In the genomic region with DNA sequence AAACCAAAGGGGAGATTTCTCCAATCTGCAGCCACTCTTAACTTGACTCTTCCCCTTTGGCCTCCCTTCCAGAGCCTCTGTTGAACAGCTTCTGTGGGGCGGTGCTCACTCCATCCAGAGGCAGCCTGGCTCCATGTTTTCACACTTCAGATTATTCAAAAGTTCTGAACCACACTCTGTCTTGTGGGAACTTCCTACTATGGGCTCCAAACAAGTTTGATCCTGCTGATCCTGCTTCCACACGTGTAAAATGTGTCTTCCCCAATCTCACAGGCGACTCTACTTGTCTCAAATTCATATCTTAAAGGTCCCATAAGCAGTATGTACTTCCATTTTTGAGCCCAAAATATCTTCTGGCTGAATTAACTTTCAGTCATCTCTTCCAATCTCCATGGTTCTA, we compare ENCODE assay signal across 20 cellular contexts.
A peak's percentile ranks its signal among the peaks of the same experiment; 100 is the strongest.
DNase-seq lines count a peak whose midpoint lies in the region; ATAC-seq and TF ChIP-seq lines count a peak whose summit lies in the region.
"Had no signal": no experiment of that assay in that cellular context is flagged by ENCODE, and none has a peak within 500 bp of the region (broad histone marks: within the 10 kb centered on the region; RNA-seq: fewer than 3 reads in every experiment).

No MANE protein-coding gene starts in this region.

- H3K36me3 Mint-ChIP-seq in activated CD4-positive, alpha-beta T cell treated with anti-CD3 and anti-CD28 coated beads, Interleukin-2, amount 10 ng/mL, durations not matched to agents 7 days and 5 days (ENCODE audit: low read depth) = peaks cover 26% of the 10 kb centered on the region
- no peaks in the 10 kb centered on the region for H3K36me3 Mint-ChIP-seq in activated naive CD8-positive, alpha-beta T cell

- H2AFZ ChIP-seq in osteoblast (ENCODE audit: low read length) = peak overlapping the region; percentile 2

- H4K20me1 ChIP-seq in DOHH2 (ENCODE audit: control insufficient read depth, insufficient read depth, low read depth, low read length) = no peaks in the 10 kb centered on the region
- no peaks in the 10 kb centered on the region for H4K20me1 ChIP-seq in osteoblast (ENCODE audit: insufficient read depth, low read length)

- peak overlapping the region; percentile 41 for H3K27ac Mint-ChIP-seq in activated CD4-positive, alpha-beta T cell treated with anti-CD3 and anti-CD28 coated beads, Interleukin-2, amount 10 ng/mL, durations not matched to agents 7 days and 5 days
- peak overlapping the region; percentile 37 for H3K27ac Mint-ChIP-seq in activated naive CD8-positive, alpha-beta T cell

- CTCF ChIA-PET in activated CD4-positive, alpha-beta T cell treated with anti-CD3 and anti-CD28 coated beads, Interleukin-2, amount 10 ng/mL, durations not matched to agents 7 days and 5 days (lab: Charles Lee) = interaction anchor here (0.8 to 2.2 kb wide), 2 partner anchors 13 to 183 kb away, joined by 5 to 6 read pairs; no protein-coding TSS in a partner anchor

- H3K79me2 ChIP-seq in DOHH2 (ENCODE audit: control insufficient read depth, low read length) (peaks cover 14% of the 10 kb centered on the region), osteoblast (ENCODE audit: insufficient read depth, low read length) (no peaks in the 10 kb centered on the region)

- peak overlapping the region; percentile 93 for H3K27ac ChIP-seq in DOHH2 (ENCODE audit: low read depth, low read length)
- H3K27ac ChIP-seq in osteoblast (ENCODE audit: low read depth, low read length) = no peak overlapping the region
- H3K27ac ChIP-seq: cardiac muscle cell had no signal

- TF ChIP-seq CTCF in DOHH2 (IDR thresholded peaks at IDR 0.05; ENCODE audit: low read depth, low read length, poor library complexity, severe bottlenecking) (no peak), osteoblast (IDR thresholded peaks at IDR 0.05; ENCODE audit: extremely low read depth, low read depth, low read length) (no peak)

- H3K4me2 ChIP-seq in DOHH2 (ENCODE audit: low read length) (peak overlapping the region; percentile 36), osteoblast (ENCODE audit: insufficient read depth, low read length) (no peak overlapping the region)
- H3K4me2 ChIP-seq: A549 had no signal

- peaks cover 27% of the 10 kb centered on the region for H3K9me3 Mint-ChIP-seq in activated CD4-positive, alpha-beta T cell treated with anti-CD3 and anti-CD28 coated beads, Interleukin-2, amount 10 ng/mL, durations not matched to agents 7 days and 5 days
- H3K9me3 Mint-ChIP-seq in activated naive CD8-positive, alpha-beta T cell (ENCODE audit: low read depth) = peaks cover 3% of the 10 kb centered on the region

- H3K4me1 ChIP-seq in DOHH2 (ENCODE audit: control insufficient read depth, low read length) = peaks cover 85% of the 10 kb centered on the region
- H3K4me1 ChIP-seq in osteoblast (ENCODE audit: insufficient read depth, low read length) = peaks cover 22% of the 10 kb centered on the region

- ATAC-seq in HG02759 (IDR thresholded peaks at IDR 0.05; ENCODE audit: unreplicated experiment) (no peak), GM18867 (IDR thresholded peaks at IDR 0.05; ENCODE audit: unreplicated experiment) (no peak)
- ATAC-seq: A549 had no signal

- H3K9me2 ChIP-seq in DOHH2 (replicated peaks; ENCODE audit: control insufficient read depth, low read length) = no peaks in the 10 kb centered on the region

- peaks cover 38% of the 10 kb centered on the region for H3F3A ChIP-seq in DOHH2 (ENCODE audit: control insufficient read depth, insufficient read depth)

- H3K4me3 ChIP-seq in DOHH2 (ENCODE audit: low read length) (0 out of 2 replicates have a peak overlapping the region, but pooled peaks have one; percentile 0), osteoblast (ENCODE audit: insufficient read depth, low read length) (no peak overlapping the region)
- H3K4me3 ChIP-seq: A549, adrenal gland, cardiac muscle cell, lung, MG63, skin epidermis had no signal

- peaks cover 65% of the 10 kb centered on the region for H3K4me1 Mint-ChIP-seq in activated CD4-positive, alpha-beta T cell treated with anti-CD3 and anti-CD28 coated beads, Interleukin-2, amount 10 ng/mL, durations not matched to agents 7 days and 5 days
- H3K4me1 Mint-ChIP-seq in activated naive CD8-positive, alpha-beta T cell (ENCODE audit: low read depth) = peaks cover 68% of the 10 kb centered on the region

- DNase-seq in activated CD4-positive, alpha-beta T cell treated with anti-CD3 and anti-CD28 coated beads, Interleukin-2, amount 10 ng/mL, durations not matched to agents 7 days and 5 days = no peak
- DNase-seq in activated CD4-positive, alpha-beta T cell treated with anti-CD3 and anti-CD28 coated beads, Interleukin-2, amount 50 U/mL, for 48 hours = no peak
- DNase-seq in osteoblast (ENCODE audit: insufficient read length, low spot score, missing footprints) = no peak
- DNase-seq in NCI-H1092 treated with DMSO at 0.1 percent for 48 hours (lab: John Stamatoyannopoulos, UW) = no peak
- DNase-seq: activated CD4-positive, alpha-beta T cell treated with anti-CD3 and anti-CD28 coated beads, Interleukin-2, amount 50 U/mL, for 4 hours; activated T-cell treated with anti-CD3 and anti-CD28 coated beads, Interleukin-2, amount 50 U/mL, for 48 hours; C1 segment of cervical spinal cord; effector CD8-positive, alpha-beta T cell; MG63; NCI-H1694; stimulated activated CD4-positive, alpha-beta T cell treated with anti-CD3 and anti-CD28 coated beads, Interleukin-2, amount 100 ng/mL, for 48 hours had no signal

- peaks cover 3% of the 10 kb centered on the region for H3K27me3 Mint-ChIP-seq in activated CD4-positive, alpha-beta T cell treated with anti-CD3 and anti-CD28 coated beads, Interleukin-2, amount 10 ng/mL, durations not matched to agents 7 days and 5 days
- H3K27me3 Mint-ChIP-seq in activated naive CD8-positive, alpha-beta T cell = no peaks in the 10 kb centered on the region

- no peak overlapping the region for H3K4me3 Mint-ChIP-seq in activated CD4-positive, alpha-beta T cell treated with anti-CD3 and anti-CD28 coated beads, Interleukin-2, amount 10 ng/mL, durations not matched to agents 7 days and 5 days
- no peak overlapping the region for H3K4me3 Mint-ChIP-seq in activated naive CD8-positive, alpha-beta T cell

- H3K36me3 ChIP-seq in DOHH2 (ENCODE audit: control insufficient read depth, low read length) (peaks cover 21% of the 10 kb centered on the region), osteoblast (ENCODE audit: insufficient read depth, low read length) (no peaks in the 10 kb centered on the region)
- H3K36me3 ChIP-seq: adrenal gland, cardiac muscle cell, MG63 had no signal

- H3K27me3 ChIP-seq in DOHH2 (ENCODE audit: control insufficient read depth, low read length) (no peaks in the 10 kb centered on the region), osteoblast (ENCODE audit: insufficient read depth, low read length) (no peaks in the 10 kb centered on the region)
- H3K27me3 ChIP-seq: adrenal gland, cardiac muscle cell, MG63 had no signal

- H3K9me3 ChIP-seq in DOHH2 (ENCODE audit: control insufficient read depth, insufficient read depth, low read length) = peaks cover 16% of the 10 kb centered on the region; the same call in 1 of the 2 replicates
- H3K9me3 ChIP-seq in osteoblast (ENCODE audit: low read depth, low read length) = no peaks in the 10 kb centered on the region
- H3K9me3 ChIP-seq: adrenal gland had no signal

- POLR2A ChIA-PET in activated CD4-positive, alpha-beta T cell treated with anti-CD3 and anti-CD28 coated beads, Interleukin-2, amount 10 ng/mL, durations not matched to agents 7 days and 5 days (lab: Charles Lee) = no interaction called here
